ENCODE assay signal across 25 cellular contexts in genomic region chr16:66332599-66332998, GRCh38. TPM values are rescaled to one million over a fixed set of nuclear protein-coding genes. Genes with fewer than 3 reads are reported as not detected.
DNase-seq lines count a peak whose midpoint lies in the region; ATAC-seq and TF ChIP-seq lines count a peak whose summit lies in the region.
"Had no signal": no experiment of that assay in that cellular context is flagged by ENCODE, and none has a peak within 500 bp of the region (broad histone marks: within the 10 kb centered on the region; RNA-seq: fewer than 3 reads in every experiment).

No MANE protein-coding gene starts in this region.

- ATAC-seq in GM19452 (IDR thresholded peaks at IDR 0.05; ENCODE audit: unreplicated experiment) = no peak

- no peak for TF ChIP-seq CTCF in sigmoid colon (IDR thresholded peaks at IDR 0.05)

- H3K4me1 ChIP-seq in sigmoid colon = no peaks in the 10 kb centered on the region

- no peak overlapping the region for H3K4me3 ChIP-seq in sigmoid colon
- H3K4me3 ChIP-seq: GM23248 had no signal

- no peaks in the 10 kb centered on the region for H3K36me3 ChIP-seq in sigmoid colon

- no peak for TF ChIP-seq POLR2A in sigmoid colon (IDR thresholded peaks at IDR 0.05)

- peaks cover 2% of the 10 kb centered on the region for H3K27me3 ChIP-seq in layer of hippocampus (ENCODE audit: control insufficient read depth, insufficient read depth, low read length)
- H3K27me3 ChIP-seq in sigmoid colon = peaks cover 0 to 6% (median 0%) of the 10 kb centered on the region in 3 donors

- H3K9me3 ChIP-seq in sigmoid colon = no peaks in the 10 kb centered on the region

- WGBS in sigmoid colon, 2 donors = 82 to 83% methylated on average over 6 of the region's 6 CpGs

- TF ChIP-seq EP300 in sigmoid colon (IDR thresholded peaks at IDR 0.05) = no peak

- DNase-seq in NCI-H2029 treated with DMSO at 0.1 percent for 48 hours (lab: John Stamatoyannopoulos, UW) (peak; percentile 54), NCI-H2029 (lab: John Stamatoyannopoulos, UW) (no peak), NCI-H2196 treated with DMSO at 0.1 percent for 48 hours (lab: John Stamatoyannopoulos, UW; ENCODE audit: unreplicated experiment) (peak; percentile 35), sigmoid colon (no peak), dedifferentiated amniotic fluid mesenchymal stem cell (ENCODE audit: extremely low spot score) (no peak)
- DNase-seq: Calu3, GM23248, H7, MM.1S, NCI-H1417 treated with DMSO at 0.1 percent for 48 hours, NCI-H1694 treated with DMSO at 0.1 percent for 48 hours, NCI-H2171 treated with DMSO at 0.1 percent for 48 hours, NCI-H446, NCI-H524 treated with DMSO at 0.1 percent for 48 hours, NCI-H774, RPMI8226 had no signal

- intact Hi-C loops in sigmoid colon (cut with DNase I) = no loop called here

- H3K27ac ChIP-seq in layer of hippocampus (ENCODE audit: low read depth, low read length) = peak overlapping the region; percentile 27
- peak overlapping the region; percentile 48 for H3K27ac ChIP-seq in temporal lobe (ENCODE audit: low read depth, low read length)
- H3K27ac ChIP-seq in sigmoid colon = no peak overlapping the region
- H3K27ac ChIP-seq: GM23248, HL-60, KMS-11 had no signal

RNA-seq across cellular contexts. Expression of gene CDH5, which starts 33.9 kb away (rescaled TPM):
- total RNA-seq in temporal lobe = 6.9 TPM
- total RNA-seq in sigmoid colon = 10 to 100 TPM; 12.6 to 26.0 (median 14.3) TPM
- 10 to 100 TPM in 1 of 3 donors, under 1 TPM in 2; 0.60 to 11.5 (median 0.69) TPM for polyA plus RNA-seq in sigmoid colon
- total RNA-seq: A172, Calu3, GM23248, H7, SK-MEL-5 had no signal
- polyA plus RNA-seq: BJ, GM23248, IgD-negative memory B cell had no signal

Comparison
In these comparisons a context has a peak if more than half of its experiments do, and no peak if none do; other contexts are left out.
1. DNase-seq: peak in NCI-H2029 treated with DMSO at 0.1 percent for 48 hours (single experiment) and NCI-H2196 treated with DMSO at 0.1 percent for 48 hours (single experiment); none in NCI-H2029 (single experiment), sigmoid colon (single experiment) and dedifferentiated amniotic fluid mesenchymal stem cell (single experiment).
2. H3K27ac ChIP-seq: peak in layer of hippocampus (single experiment) and temporal lobe (single experiment); none in sigmoid colon (0 of 4).